In the genomic region with DNA sequence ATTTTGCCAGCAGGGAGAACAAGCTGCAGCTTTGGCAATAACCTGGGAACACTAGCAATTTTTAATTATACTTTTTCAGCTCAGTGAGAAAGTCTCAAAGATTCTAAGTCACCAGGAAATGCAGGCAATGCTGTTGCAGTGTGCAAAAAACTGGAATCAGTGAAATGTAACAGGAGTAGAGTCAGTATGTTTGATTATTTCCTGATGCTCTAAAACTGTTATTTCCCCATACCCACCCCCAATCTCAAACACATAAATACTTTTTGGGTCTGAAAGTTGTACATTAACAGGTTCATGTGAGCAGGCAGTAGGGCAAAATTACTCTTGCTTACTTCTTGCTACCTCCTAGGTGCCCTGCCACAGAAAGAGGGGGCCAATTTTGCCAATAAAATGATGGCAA, we compare ENCODE assay signal across 16 cellular contexts.
"Had no signal": no experiment of that assay in that cellular context is flagged by ENCODE, and none has a peak within 500 bp of the region (broad histone marks: within the 10 kb centered on the region; RNA-seq: fewer than 3 reads in every experiment).

No MANE protein-coding gene starts in this region.

- H3K36me3 Mint-ChIP-seq: activated naive CD4-positive, alpha-beta T cell treated with anti-CD3 and anti-CD28 coated beads, Interleukin-2, amount 10 ng/mL, durations not matched to agents 7 days and 5 days; natural killer cell had no signal

- H3K36me3 ChIP-seq: left ventricle myocardium inferior, neutrophil, transverse colon had no signal

- H3K4me3 ChIP-seq: left ventricle myocardium inferior, transverse colon had no signal

- H3K27ac Mint-ChIP-seq: activated naive CD4-positive, alpha-beta T cell treated with anti-CD3 and anti-CD28 coated beads, Interleukin-2, amount 10 ng/mL, durations not matched to agents 7 days and 5 days; activated T-helper 2 cell treated with anti-CD3 and anti-CD28 coated beads, Interferon-gamma antibody, Interleukin-2, Interleukin-4, amounts not matched to agents 10 μg/mL and 5 μg/mL and 100 μg/mL, durations not matched to agents 14 hours and 24 hours and 36 hours; endodermal cell; natural killer cell had no signal

- H3K9me3 Mint-ChIP-seq: activated naive CD4-positive, alpha-beta T cell treated with anti-CD3 and anti-CD28 coated beads, Interleukin-2, amount 10 ng/mL, durations not matched to agents 7 days and 5 days; activated T-helper 2 cell treated with anti-CD3 and anti-CD28 coated beads, Interferon-gamma antibody, Interleukin-2, Interleukin-4, amounts not matched to agents 10 μg/mL and 5 μg/mL and 100 μg/mL, durations not matched to agents 14 hours and 24 hours and 36 hours; natural killer cell had no signal

- H3K27me3 ChIP-seq: neutrophil, transverse colon had no signal

- H3K4me3 Mint-ChIP-seq: activated naive CD4-positive, alpha-beta T cell treated with anti-CD3 and anti-CD28 coated beads, Interleukin-2, amount 10 ng/mL, durations not matched to agents 7 days and 5 days; endodermal cell; natural killer cell had no signal

- DNase-seq: activated CD4-positive, alpha-beta T cell treated with anti-CD3 and anti-CD28 coated beads for 1 hour; activated CD4-positive, alpha-beta T cell treated with anti-CD3 and anti-CD28 coated beads, Interleukin-2, amount 50 U/mL, for 4 hours; activated naive CD4-positive, alpha-beta T cell treated with anti-CD3 and anti-CD28 coated beads, Interleukin-2, amount 10 ng/mL, durations not matched to agents 7 days and 5 days; endodermal cell; hippocampal formation; kidney; left ventricle myocardium inferior; natural killer cell; posterior cingulate gyrus; stimulated activated CD4-positive, alpha-beta T cell treated with anti-CD3 and anti-CD28 coated beads, Interleukin-4, amount 100 ng/mL, for 24 hours; stimulated activated naive CD4-positive, alpha-beta T cell treated with Interleukin-2 at 50 U/mL for 16 hours; substantia nigra; transverse colon had no signal

- ATAC-seq: natural killer cell had no signal

- H3K4me1 Mint-ChIP-seq: natural killer cell had no signal

- FAIRE-seq: kidney had no signal

- H3K4me1 ChIP-seq: left ventricle myocardium inferior had no signal

- H3K27ac ChIP-seq: left ventricle myocardium inferior, neutrophil, VCaP had no signal

- H3K9me3 ChIP-seq: left ventricle myocardium inferior, neutrophil, transverse colon had no signal
